In genomic region chr16:86151372-86151950, GRCh38 we compare ENCODE assay signal across 17 cellular contexts.
DNase-seq lines count a peak whose midpoint lies in the region; ATAC-seq and TF ChIP-seq lines count a peak whose summit lies in the region.
"Had no signal": no experiment of that assay in that cellular context is flagged by ENCODE, and none has a peak within 500 bp of the region (broad histone marks: within the 10 kb centered on the region; RNA-seq: fewer than 3 reads in every experiment).

No MANE protein-coding gene starts in this region.

- WGBS in esophagus squamous epithelium, 2 donors: 64 to 65% methylated on average over 17 to 24 of the region's 24 CpGs
- WGBS in mesodermal cell (ENCODE audit: insufficient coverage in 2 of 2), 2 experiments: 94% methylated on average over 18 to 20 of the region's 24 CpGs
- 77 to 78% methylated on average over 24 of the region's 24 CpGs for WGBS in sigmoid colon, 2 donors

- DNase-seq in GM23338 (ENCODE audit: low spot score) (no peak), esophagus squamous epithelium (lab: John Stamatoyannopoulos, UW) (no peak), sigmoid colon (peak; percentile 80), COLO829 (ENCODE audit: low spot score) (no peak), EL (no peak)
- DNase-seq in activated effector memory CD4-positive, alpha-beta T cell treated with anti-CD3 and anti-CD28 coated beads, Interleukin-2, amount 50 U/mL, for 16 hours: no peak
- DNase-seq: Caco-2; DMS79; MG63; NCI-H1105; NCI-H1694 treated with DMSO at 0.1 percent for 48 hours; NCI-H69; NK-92 treated with Interleukin-12 subunit alpha and Interleukin-12 subunit beta, amount 100 ng/mL, for 24 hours had no signal

- H3K9me2 ChIP-seq in GM23338 (ENCODE audit: insufficient read depth): no peaks in the 10 kb centered on the region

- peak overlapping the region; percentile 63 for H2AFZ ChIP-seq in GM23338

- peaks cover 6% of the 10 kb centered on the region for H3K27me3 Mint-ChIP-seq in GM23338 (ENCODE audit: insufficient read depth, low read depth, poor library complexity)

- H3K9me3 ChIP-seq in esophagus squamous epithelium: no peaks in the 10 kb centered on the region
- H3K9me3 ChIP-seq in mesodermal cell (ENCODE audit: control insufficient read depth, low read length): no peaks in the 10 kb centered on the region
- H3K9me3 ChIP-seq in sigmoid colon: no peaks in the 10 kb centered on the region
- H3K9me3 ChIP-seq: Caco-2, MG63 had no signal

- H3K36me3 ChIP-seq in GM23338 (ENCODE audit: insufficient read depth): no peaks in the 10 kb centered on the region
- H3K36me3 ChIP-seq in esophagus squamous epithelium: no peaks in the 10 kb centered on the region
- H3K36me3 ChIP-seq in mesodermal cell (ENCODE audit: control insufficient read depth, insufficient read depth, low read length): no peaks in the 10 kb centered on the region
- no peaks in the 10 kb centered on the region for H3K36me3 ChIP-seq in sigmoid colon
- H3K36me3 ChIP-seq: MG63 had no signal

- TF ChIP-seq CTCF in GM23338 (conservative IDR thresholded peaks at IDR 0.05; ENCODE audit: low read depth in 2 of 2) (no peak), esophagus squamous epithelium (IDR thresholded peaks at IDR 0.05) (no peak), sigmoid colon (IDR thresholded peaks at IDR 0.05) (no peak)

- intact Hi-C loops in esophagus squamous epithelium (cut with DNase I) (no loop called here), sigmoid colon (cut with DNase I) (loop anchor here (2.0 to 5.0 kb wide), 4 partner anchors 73 to 311 kb away; no protein-coding TSS in a partner anchor)

- H3K27ac ChIP-seq in GM23338 (ENCODE audit: low read depth) (no peak overlapping the region), esophagus squamous epithelium (peak overlapping the region; percentile 36 to 87 (median 74)), mesodermal cell (ENCODE audit: low read depth, low read length, severe bottlenecking) (peak overlapping the region; percentile 64), sigmoid colon (peak overlapping the region; percentile 84 to 90 (median 88))
- H3K27ac ChIP-seq: C4-2B had no signal

- no peaks in the 10 kb centered on the region for H3K36me3 Mint-ChIP-seq in GM23338 (ENCODE audit: low read depth)

- H3F3A ChIP-seq in GM23338 (replicated peaks; ENCODE audit: low read depth): no peaks in the 10 kb centered on the region

- H3K27ac Mint-ChIP-seq in GM23338: no peak overlapping the region

- no peak overlapping the region for H3K4me2 ChIP-seq in GM23338

- no peaks in the 10 kb centered on the region for H3K4me1 Mint-ChIP-seq in GM23338

- H3K4me3 ChIP-seq in GM23338: no peak overlapping the region
- peak overlapping the region in 1 of 4 donors; percentile 32 for H3K4me3 ChIP-seq in esophagus squamous epithelium
- no peak overlapping the region for H3K4me3 ChIP-seq in mesodermal cell (ENCODE audit: extremely low read depth, insufficient read depth, low read length, poor library complexity, severe bottlenecking)
- H3K4me3 ChIP-seq in sigmoid colon: peak overlapping the region in 2 of 4 donors; percentile 2 to 20
- H3K4me3 ChIP-seq: MG63 had no signal

- no peaks in the 10 kb centered on the region for H4K20me1 ChIP-seq in GM23338 (replicated peaks; ENCODE audit: insufficient read depth)

- peak; percentile 36 to 76 (median 56) for TF ChIP-seq EP300 in sigmoid colon (IDR thresholded peaks at IDR 0.05)

- H3K9me3 Mint-ChIP-seq in GM23338: no peaks in the 10 kb centered on the region; the same call in 2 of the 3 replicates

- ATAC-seq in GM23338 (no peak), GM21390 (IDR thresholded peaks at IDR 0.05; ENCODE audit: unreplicated experiment) (no peak)
- ATAC-seq: HepG2 had no signal

- H3K27me3 ChIP-seq in GM23338 (ENCODE audit: insufficient read depth) (no peaks in the 10 kb centered on the region), esophagus squamous epithelium (peaks cover 0 to 18% (median 0%) of the 10 kb centered on the region in 4 donors), sigmoid colon (no peaks in the 10 kb centered on the region)
- H3K27me3 ChIP-seq: MG63 had no signal

- no peaks in the 10 kb centered on the region for H3K79me2 ChIP-seq in GM23338 (replicated peaks; ENCODE audit: insufficient read depth)

- H3K4me1 ChIP-seq in GM23338 (ENCODE audit: insufficient read depth) (no peaks in the 10 kb centered on the region), esophagus squamous epithelium (no peaks in the 10 kb centered on the region), mesodermal cell (ENCODE audit: control insufficient read depth, insufficient read depth, low read length, poor library complexity, severe bottlenecking) (peaks cover 11% of the 10 kb centered on the region), sigmoid colon (peaks cover 0 to 65% (median 43%) of the 10 kb centered on the region in 4 donors)
- H3K4me1 ChIP-seq: Caco-2 had no signal

- TF ChIP-seq POLR2A in esophagus squamous epithelium (IDR thresholded peaks at IDR 0.05): no peak
- TF ChIP-seq POLR2A in sigmoid colon (IDR thresholded peaks at IDR 0.05): peak in 1 of 2 donors; percentile 7

- no peak overlapping the region for H3K4me3 Mint-ChIP-seq in GM23338

TF ChIP-seq in GM23338, 12 proteins besides CTCF, POLR2A, EP300 and RAD21 (continues in another document):
- TF ChIP-seq POLR2AphosphoS5 (IDR thresholded peaks at IDR 0.05; ENCODE audit: low read depth): no peak
- no peak for TF ChIP-seq NANOG (IDR thresholded peaks at IDR 0.05; ENCODE audit: borderline replicate concordance)
- no peak for TF ChIP-seq ETS1 (IDR thresholded peaks at IDR 0.05)
- no peak for TF ChIP-seq EZH2 (IDR thresholded peaks at IDR 0.05; ENCODE audit: low read depth, unreplicated experiment)
- TF ChIP-seq CREB1 (CRISPR knock-in tag; IDR thresholded peaks at IDR 0.05; ENCODE audit: low read depth): no peak
- no peak for TF ChIP-seq EZH2phosphoT487 (IDR thresholded peaks at IDR 0.05; ENCODE audit: unreplicated experiment)
- TF ChIP-seq ZNF331 (CRISPR knock-in tag; IDR thresholded peaks at IDR 0.05; ENCODE audit: low read depth): no peak
- TF ChIP-seq REST (IDR thresholded peaks at IDR 0.05; ENCODE audit: unreplicated experiment): no peak
